ENCODE assay signal across 30 cellular contexts in genomic region chr13:29605860-29606526, GRCh38.
"Had no signal": no experiment of that assay in that cellular context is flagged by ENCODE, and none has a peak within 500 bp of the region (broad histone marks: within the 10 kb centered on the region; RNA-seq: fewer than 3 reads in every experiment).

No MANE protein-coding gene starts in this region.

- ATAC-seq: esophagus mucosa; foreskin keratinocyte; naive thymus-derived CD8-positive, alpha-beta T cell; psoas muscle; stimulated activated naive CD8-positive, alpha-beta T cell treated with anti-CD3 and anti-CD28 coated beads, Interleukin-15, Interleukin-2, amounts not matched to agents 100 U/mL and 50 U/mL, for 24 hours had no signal

- H3K9me3 Mint-ChIP-seq: activated CD4-positive, alpha-beta memory T cell treated with anti-CD3 and anti-CD28 coated beads for 36 hours; activated CD4-positive, alpha-beta T cell treated with anti-CD3 and anti-CD28 coated beads, Interleukin-2, amount 10 ng/mL, durations not matched to agents 24 days and 14 days; activated naive CD4-positive, alpha-beta T cell treated with anti-CD3 and anti-CD28 coated beads, Interleukin-2, amount 10 ng/mL, durations not matched to agents 7 days and 5 days; activated naive CD8-positive, alpha-beta T cell treated with anti-CD3 and anti-CD28 coated beads, Interleukin-2, amount 10 ng/mL, durations not matched to agents 7 days and 5 days; activated T-cell treated with anti-CD3 and anti-CD28 coated beads, Interleukin-2, amount 50 U/mL, for 24 hours; central memory CD8-positive, alpha-beta T cell; dendritic cell treated with granulocyte-macrophage colony-stimulating factor and Interleukin-4, amounts not matched to agents 40 ng/mL and 50 ng/mL, for 4 days; endodermal cell; memory B cell; naive thymus-derived CD8-positive, alpha-beta T cell; neural crest cell; T-helper 1 cell treated with Interleukin-12 subunit alpha and Interleukin-12 subunit beta and Interleukin-4 antibody, amounts not matched to agents 30 μg/mL and 1 μg/mL, for 36 hours had no signal

- H3K79me2 ChIP-seq: parathyroid adenoma had no signal

- DNase-seq: activated CD4-positive, alpha-beta memory T cell treated with anti-CD3 and anti-CD28 coated beads for 36 hours; activated CD4-positive, alpha-beta T cell treated with anti-CD3 and anti-CD28 coated beads, Interleukin-2, amount 10 ng/mL, durations not matched to agents 24 days and 14 days; activated CD4-positive, CD25-positive, alpha-beta regulatory T cell treated with anti-CD3 and anti-CD28 coated beads, Interleukin-2, amount 50 U/mL, for 72 hours; activated CD8-positive, alpha-beta memory T cell treated with anti-CD3 and anti-CD28 coated beads, Interleukin-2, amount 50 U/mL, for 48 hours; activated gamma-delta T cell; activated naive CD4-positive, alpha-beta T cell treated with anti-CD3 and anti-CD28 coated beads, Interleukin-2, amount 10 ng/mL, durations not matched to agents 7 days and 5 days; activated naive CD8-positive, alpha-beta T cell treated with anti-CD3 and anti-CD28 coated beads, Interleukin-2, amount 10 ng/mL, durations not matched to agents 7 days and 5 days; activated T-cell treated with anti-CD3 and anti-CD28 coated beads, Interleukin-2, amount 50 U/mL, for 24 hours; amygdala; endodermal cell; foreskin keratinocyte; naive thymus-derived CD8-positive, alpha-beta T cell; occipital lobe; psoas muscle; stimulated activated CD4-positive, alpha-beta T cell treated with anti-CD3 and anti-CD28 coated beads, Interleukin-12 subunit alpha, Interleukin-12 subunit beta, amount 100 ng/mL, for 4 hours; stimulated activated CD4-positive, alpha-beta T cell treated with anti-CD3 and anti-CD28 coated beads, Interleukin-4, amount 100 ng/mL, for 1 hour; stimulated activated naive CD8-positive, alpha-beta T cell treated with anti-CD3 and anti-CD28 coated beads, Interleukin-15, Interleukin-2, amounts not matched to agents 100 U/mL and 50 U/mL, for 24 hours; T-helper 9 cell; trophoblast cell; uterus had no signal

- H3K9ac ChIP-seq: parathyroid adenoma had no signal

- H3K4me3 ChIP-seq: breast epithelium, psoas muscle, skin epidermis, thoracic aorta, uterus had no signal

- H3K27ac ChIP-seq: breast epithelium, foreskin keratinocyte, parathyroid adenoma, psoas muscle, skin epidermis, thoracic aorta, uterus had no signal

- H3K4me3 Mint-ChIP-seq: activated CD4-positive, alpha-beta memory T cell treated with anti-CD3 and anti-CD28 coated beads for 36 hours; activated CD4-positive, alpha-beta T cell treated with anti-CD3 and anti-CD28 coated beads, Interleukin-2, amount 10 ng/mL, durations not matched to agents 24 days and 14 days; activated naive CD4-positive, alpha-beta T cell treated with anti-CD3 and anti-CD28 coated beads, Interleukin-2, amount 10 ng/mL, durations not matched to agents 7 days and 5 days; activated naive CD8-positive, alpha-beta T cell treated with anti-CD3 and anti-CD28 coated beads, Interleukin-2, amount 10 ng/mL, durations not matched to agents 7 days and 5 days; activated T-cell treated with anti-CD3 and anti-CD28 coated beads, Interleukin-2, amount 50 U/mL, for 24 hours; central memory CD8-positive, alpha-beta T cell; dendritic cell treated with granulocyte-macrophage colony-stimulating factor and Interleukin-4, amounts not matched to agents 40 ng/mL and 50 ng/mL, for 4 days; endodermal cell; memory B cell; naive thymus-derived CD8-positive, alpha-beta T cell; neural crest cell; T-helper 1 cell treated with Interleukin-12 subunit alpha and Interleukin-12 subunit beta and Interleukin-4 antibody, amounts not matched to agents 30 μg/mL and 1 μg/mL, for 36 hours had no signal

- H3K4me1 Mint-ChIP-seq: activated CD4-positive, alpha-beta T cell treated with anti-CD3 and anti-CD28 coated beads, Interleukin-2, amount 10 ng/mL, durations not matched to agents 24 days and 14 days; activated naive CD4-positive, alpha-beta T cell treated with anti-CD3 and anti-CD28 coated beads, Interleukin-2, amount 10 ng/mL, durations not matched to agents 7 days and 5 days; activated naive CD8-positive, alpha-beta T cell treated with anti-CD3 and anti-CD28 coated beads, Interleukin-2, amount 10 ng/mL, durations not matched to agents 7 days and 5 days; central memory CD8-positive, alpha-beta T cell; memory B cell; naive thymus-derived CD8-positive, alpha-beta T cell; neural crest cell had no signal

- H3K27ac Mint-ChIP-seq: activated CD4-positive, alpha-beta memory T cell treated with anti-CD3 and anti-CD28 coated beads for 36 hours; activated CD4-positive, alpha-beta T cell treated with anti-CD3 and anti-CD28 coated beads, Interleukin-2, amount 10 ng/mL, durations not matched to agents 24 days and 14 days; activated naive CD4-positive, alpha-beta T cell treated with anti-CD3 and anti-CD28 coated beads, Interleukin-2, amount 10 ng/mL, durations not matched to agents 7 days and 5 days; activated naive CD8-positive, alpha-beta T cell treated with anti-CD3 and anti-CD28 coated beads, Interleukin-2, amount 10 ng/mL, durations not matched to agents 7 days and 5 days; activated T-cell treated with anti-CD3 and anti-CD28 coated beads, Interleukin-2, amount 50 U/mL, for 24 hours; dendritic cell treated with granulocyte-macrophage colony-stimulating factor and Interleukin-4, amounts not matched to agents 40 ng/mL and 50 ng/mL, for 4 days; endodermal cell; memory B cell; naive thymus-derived CD8-positive, alpha-beta T cell; T-helper 1 cell treated with Interleukin-12 subunit alpha and Interleukin-12 subunit beta and Interleukin-4 antibody, amounts not matched to agents 30 μg/mL and 1 μg/mL, for 36 hours had no signal

- H3K36me3 Mint-ChIP-seq: activated CD4-positive, alpha-beta memory T cell treated with anti-CD3 and anti-CD28 coated beads for 36 hours; activated naive CD4-positive, alpha-beta T cell treated with anti-CD3 and anti-CD28 coated beads, Interleukin-2, amount 10 ng/mL, durations not matched to agents 7 days and 5 days; activated naive CD8-positive, alpha-beta T cell treated with anti-CD3 and anti-CD28 coated beads, Interleukin-2, amount 10 ng/mL, durations not matched to agents 7 days and 5 days; memory B cell; naive thymus-derived CD8-positive, alpha-beta T cell had no signal

- H3K27me3 ChIP-seq: breast epithelium, foreskin keratinocyte, uterus had no signal

- H3K36me3 ChIP-seq: breast epithelium, thoracic aorta, uterus had no signal

- H3K4me1 ChIP-seq: breast epithelium, parathyroid adenoma, psoas muscle, uterus had no signal

- H3K9me3 ChIP-seq: breast epithelium, psoas muscle, thoracic aorta, uterus had no signal
